ENCODE assay signal across 1 cellular context in the genomic region with DNA sequence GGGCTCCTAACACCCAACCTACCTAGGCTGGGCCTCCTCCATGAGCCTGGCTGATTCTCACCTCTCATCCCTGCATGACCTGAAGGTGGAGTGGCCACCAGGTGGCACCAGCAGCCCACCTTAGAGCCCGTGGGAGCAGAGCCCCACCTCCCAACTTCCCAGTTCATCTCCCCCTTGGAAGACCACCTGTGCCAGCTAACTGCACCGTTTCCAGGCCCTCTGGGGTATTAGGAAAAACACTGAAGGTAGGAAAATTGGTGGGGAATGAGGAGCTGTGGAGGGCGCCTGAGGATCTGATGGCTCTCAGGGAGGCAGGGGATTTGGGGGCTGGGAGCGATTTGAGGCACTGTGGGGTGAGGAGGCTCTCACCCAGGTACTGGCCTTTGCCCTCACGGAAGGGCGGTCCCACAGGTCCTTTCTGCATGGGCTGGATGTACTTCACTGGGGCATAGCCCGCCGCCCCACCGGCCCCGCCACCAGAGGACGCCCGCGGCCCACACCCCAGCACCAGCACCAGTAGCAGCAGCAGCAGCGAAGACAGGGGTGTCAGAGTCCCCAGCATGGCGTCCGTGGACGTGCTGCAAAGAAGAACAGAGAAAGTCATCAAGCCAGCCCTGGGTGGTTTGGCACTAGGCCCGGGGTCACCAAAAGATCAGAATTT.
A peak's percentile ranks its signal among the peaks of the same experiment; 100 is the strongest.
TF ChIP-seq lines count a peak whose summit lies in the region.

No MANE protein-coding gene starts in this region.

TF ChIP-seq in HepG2, 621 proteins besides CTCF, POLR2A, EP300 and RAD21 (continues in another document):
- TF ChIP-seq PREB (CRISPR knock-in tag; IDR thresholded peaks at IDR 0.05) (no peak), ZNF350 (CRISPR knock-in tag; IDR thresholded peaks at IDR 0.05; ENCODE audit: borderline replicate concordance, low read depth) (peak; percentile 54; the same call in 1 of the 2 replicates), ZFX (CRISPR knock-in tag; IDR thresholded peaks at IDR 0.05; ENCODE audit: low read depth) (peak; percentile 73), ZBTB26 (CRISPR knock-in tag; IDR thresholded peaks at IDR 0.05; ENCODE audit: borderline replicate concordance) (peak; percentile 24; the same call in 1 of the 2 replicates), ZNF567 (CRISPR knock-in tag; IDR thresholded peaks at IDR 0.05; ENCODE audit: borderline replicate concordance) (0 out of 2 replicates have a peak, but pooled peaks have one; percentile 42), REPIN1 (CRISPR knock-in tag; IDR thresholded peaks at IDR 0.05; ENCODE audit: borderline replicate concordance, low read depth) (peak; percentile 53; the same call in 1 of the 2 replicates), TFAP4 (IDR thresholded peaks at IDR 0.05; ENCODE audit: borderline replicate concordance, low read depth) (no peak), FOSL2 (CRISPR knock-in tag; IDR thresholded peaks at IDR 0.05) (0 out of 2 replicates have a peak, but pooled peaks have one; percentile 5), TCF12 (IDR thresholded peaks at IDR 0.05) (no peak), TCF12 (CRISPR knock-in tag; IDR thresholded peaks at IDR 0.05) (0 out of 2 replicates have a peak, but pooled peaks have one; percentile 32), TEAD2 (CRISPR knock-in tag; IDR thresholded peaks at IDR 0.05) (no peak), ZNF253 (CRISPR knock-in tag; IDR thresholded peaks at IDR 0.05; ENCODE audit: borderline replicate concordance) (peak; percentile 62; the same call in 1 of the 2 replicates), MEIS1 (CRISPR knock-in tag; IDR thresholded peaks at IDR 0.05; ENCODE audit: borderline replicate concordance) (peak; percentile 54; the same call in 1 of the 2 replicates), BORCS8-MEF2B (CRISPR knock-in tag; IDR thresholded peaks at IDR 0.05) (peak; percentile 57; the same call in 1 of the 2 replicates), ZNF484 (CRISPR knock-in tag; IDR thresholded peaks at IDR 0.05; ENCODE audit: borderline replicate concordance, low read depth) (no peak), MXD4 (CRISPR knock-in tag; IDR thresholded peaks at IDR 0.05) (peak; percentile 44; the same call in 1 of the 2 replicates), ZNF333 (CRISPR knock-in tag; IDR thresholded peaks at IDR 0.05; ENCODE audit: borderline replicate concordance) (0 out of 2 replicates have a peak, but pooled peaks have one; percentile 50), YY1 (IDR thresholded peaks at IDR 0.05; ENCODE audit: insufficient read depth, insufficient replicate concordance, low read depth, low read length) (peak; percentile 15), ZBTB43 (CRISPR knock-in tag; conservative IDR thresholded peaks at IDR 0.05) (no peak), ZNF614 (CRISPR knock-in tag; IDR thresholded peaks at IDR 0.05; ENCODE audit: borderline replicate concordance) (peak; percentile 45; the same call in 1 of the 2 replicates), ZNF501 (CRISPR knock-in tag; IDR thresholded peaks at IDR 0.05) (0 out of 2 replicates have a peak, but pooled peaks have one; percentile 31), GATAD2A (CRISPR knock-in tag; IDR thresholded peaks at IDR 0.05) (no peak), ZNF34 (CRISPR knock-in tag; IDR thresholded peaks at IDR 0.05; ENCODE audit: borderline replicate concordance) (0 out of 2 replicates have a peak, but pooled peaks have one; percentile 63), ZNF768 (CRISPR knock-in tag; IDR thresholded peaks at IDR 0.05) (peak; percentile 57; the same call in 1 of the 2 replicates), ZNF10 (CRISPR knock-in tag; IDR thresholded peaks at IDR 0.05; ENCODE audit: borderline replicate concordance, low read depth) (no peak), ZNF556 (CRISPR knock-in tag; IDR thresholded peaks at IDR 0.05; ENCODE audit: borderline replicate concordance) (no peak), IRF2 (CRISPR knock-in tag; IDR thresholded peaks at IDR 0.05) (0 out of 2 replicates have a peak, but pooled peaks have one; percentile 20), RXRA (CRISPR knock-in tag; IDR thresholded peaks at IDR 0.05) (0 out of 2 replicates have a peak, but pooled peaks have one; percentile 19), SMC3 (IDR thresholded peaks at IDR 0.05; ENCODE audit: low read length) (peak; percentile 86), SOX6 (IDR thresholded peaks at IDR 0.05) (no peak), SOX6 (CRISPR knock-in tag; IDR thresholded peaks at IDR 0.05) (peak; percentile 16; the same call in 1 of the 2 replicates), THRA (CRISPR knock-in tag; IDR thresholded peaks at IDR 0.05; ENCODE audit: borderline replicate concordance) (peak; percentile 39; the same call in 1 of the 2 replicates), SOX5 (CRISPR knock-in tag; IDR thresholded peaks at IDR 0.05; ENCODE audit: borderline replicate concordance) (no peak), SP1 (IDR thresholded peaks at IDR 0.05) (no peak), SP1 (CRISPR knock-in tag; IDR thresholded peaks at IDR 0.05) (0 out of 2 replicates have a peak, but pooled peaks have one; percentile 20), ZNF331 (CRISPR knock-in tag; IDR thresholded peaks at IDR 0.05) (no peak), ELF3 (CRISPR knock-in tag; IDR thresholded peaks at IDR 0.05) (0 out of 2 replicates have a peak, but pooled peaks have one; percentile 18)
- TF ChIP-seq, protein P1, sequence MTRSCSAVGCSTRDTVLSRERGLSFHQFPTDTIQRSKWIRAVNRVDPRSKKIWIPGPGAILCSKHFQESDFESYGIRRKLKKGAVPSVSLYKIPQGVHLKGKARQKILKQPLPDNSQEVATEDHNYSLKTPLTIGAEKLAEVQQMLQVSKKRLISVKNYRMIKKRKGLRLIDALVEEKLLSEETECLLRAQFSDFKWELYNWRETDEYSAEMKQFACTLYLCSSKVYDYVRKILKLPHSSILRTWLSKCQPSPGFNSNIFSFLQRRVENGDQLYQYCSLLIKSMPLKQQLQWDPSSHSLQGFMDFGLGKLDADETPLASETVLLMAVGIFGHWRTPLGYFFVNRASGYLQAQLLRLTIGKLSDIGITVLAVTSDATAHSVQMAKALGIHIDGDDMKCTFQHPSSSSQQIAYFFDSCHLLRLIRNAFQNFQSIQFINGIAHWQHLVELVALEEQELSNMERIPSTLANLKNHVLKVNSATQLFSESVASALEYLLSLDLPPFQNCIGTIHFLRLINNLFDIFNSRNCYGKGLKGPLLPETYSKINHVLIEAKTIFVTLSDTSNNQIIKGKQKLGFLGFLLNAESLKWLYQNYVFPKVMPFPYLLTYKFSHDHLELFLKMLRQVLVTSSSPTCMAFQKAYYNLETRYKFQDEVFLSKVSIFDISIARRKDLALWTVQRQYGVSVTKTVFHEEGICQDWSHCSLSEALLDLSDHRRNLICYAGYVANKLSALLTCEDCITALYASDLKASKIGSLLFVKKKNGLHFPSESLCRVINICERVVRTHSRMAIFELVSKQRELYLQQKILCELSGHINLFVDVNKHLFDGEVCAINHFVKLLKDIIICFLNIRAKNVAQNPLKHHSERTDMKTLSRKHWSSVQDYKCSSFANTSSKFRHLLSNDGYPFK (CRISPR knock-in tag; IDR thresholded peaks at IDR 0.05; ENCODE audit: borderline replicate concordance), result 0 out of 2 replicates have a peak, but pooled peaks have one; percentile 49
- TF ChIP-seq, protein P2, sequence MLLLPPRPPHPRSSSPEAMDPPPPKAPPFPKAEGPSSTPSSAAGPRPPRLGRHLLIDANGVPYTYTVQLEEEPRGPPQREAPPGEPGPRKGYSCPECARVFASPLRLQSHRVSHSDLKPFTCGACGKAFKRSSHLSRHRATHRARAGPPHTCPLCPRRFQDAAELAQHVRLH (CRISPR knock-in tag; IDR thresholded peaks at IDR 0.05; ENCODE audit: borderline replicate concordance, low read depth), result peak; percentile 87; the same call in 1 of the 2 replicates
- TF ChIP-seq, protein P3, sequence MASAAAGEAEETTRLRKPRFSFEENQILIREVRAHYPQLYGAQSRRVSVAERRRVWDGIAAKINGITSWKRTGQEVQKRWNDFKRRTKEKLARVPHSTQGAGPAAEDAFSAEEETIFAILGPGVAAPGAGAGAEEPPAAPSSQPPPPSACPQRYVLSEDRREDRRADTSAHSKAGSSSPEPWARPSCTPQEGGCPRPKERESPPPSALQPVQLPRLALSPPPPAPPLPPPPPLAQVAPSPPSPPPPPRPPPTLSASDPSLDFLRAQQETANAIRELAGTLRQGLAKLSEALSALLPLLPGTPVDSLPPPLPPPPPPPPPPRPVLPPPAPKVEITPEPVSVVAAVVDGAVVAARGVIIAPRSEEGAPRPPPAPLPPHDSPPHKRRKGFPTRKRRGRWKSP (CRISPR knock-in tag; IDR thresholded peaks at IDR 0.05), result 0 out of 2 replicates have a peak, but pooled peaks have one; percentile 46
- TF ChIP-seq, protein P4, sequence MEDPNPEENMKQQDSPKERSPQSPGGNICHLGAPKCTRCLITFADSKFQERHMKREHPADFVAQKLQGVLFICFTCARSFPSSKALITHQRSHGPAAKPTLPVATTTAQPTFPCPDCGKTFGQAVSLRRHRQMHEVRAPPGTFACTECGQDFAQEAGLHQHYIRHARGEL (CRISPR knock-in tag; IDR thresholded peaks at IDR 0.05), result peak; percentile 86; the same call in 1 of the 2 replicates
- TF ChIP-seq, protein P5, sequence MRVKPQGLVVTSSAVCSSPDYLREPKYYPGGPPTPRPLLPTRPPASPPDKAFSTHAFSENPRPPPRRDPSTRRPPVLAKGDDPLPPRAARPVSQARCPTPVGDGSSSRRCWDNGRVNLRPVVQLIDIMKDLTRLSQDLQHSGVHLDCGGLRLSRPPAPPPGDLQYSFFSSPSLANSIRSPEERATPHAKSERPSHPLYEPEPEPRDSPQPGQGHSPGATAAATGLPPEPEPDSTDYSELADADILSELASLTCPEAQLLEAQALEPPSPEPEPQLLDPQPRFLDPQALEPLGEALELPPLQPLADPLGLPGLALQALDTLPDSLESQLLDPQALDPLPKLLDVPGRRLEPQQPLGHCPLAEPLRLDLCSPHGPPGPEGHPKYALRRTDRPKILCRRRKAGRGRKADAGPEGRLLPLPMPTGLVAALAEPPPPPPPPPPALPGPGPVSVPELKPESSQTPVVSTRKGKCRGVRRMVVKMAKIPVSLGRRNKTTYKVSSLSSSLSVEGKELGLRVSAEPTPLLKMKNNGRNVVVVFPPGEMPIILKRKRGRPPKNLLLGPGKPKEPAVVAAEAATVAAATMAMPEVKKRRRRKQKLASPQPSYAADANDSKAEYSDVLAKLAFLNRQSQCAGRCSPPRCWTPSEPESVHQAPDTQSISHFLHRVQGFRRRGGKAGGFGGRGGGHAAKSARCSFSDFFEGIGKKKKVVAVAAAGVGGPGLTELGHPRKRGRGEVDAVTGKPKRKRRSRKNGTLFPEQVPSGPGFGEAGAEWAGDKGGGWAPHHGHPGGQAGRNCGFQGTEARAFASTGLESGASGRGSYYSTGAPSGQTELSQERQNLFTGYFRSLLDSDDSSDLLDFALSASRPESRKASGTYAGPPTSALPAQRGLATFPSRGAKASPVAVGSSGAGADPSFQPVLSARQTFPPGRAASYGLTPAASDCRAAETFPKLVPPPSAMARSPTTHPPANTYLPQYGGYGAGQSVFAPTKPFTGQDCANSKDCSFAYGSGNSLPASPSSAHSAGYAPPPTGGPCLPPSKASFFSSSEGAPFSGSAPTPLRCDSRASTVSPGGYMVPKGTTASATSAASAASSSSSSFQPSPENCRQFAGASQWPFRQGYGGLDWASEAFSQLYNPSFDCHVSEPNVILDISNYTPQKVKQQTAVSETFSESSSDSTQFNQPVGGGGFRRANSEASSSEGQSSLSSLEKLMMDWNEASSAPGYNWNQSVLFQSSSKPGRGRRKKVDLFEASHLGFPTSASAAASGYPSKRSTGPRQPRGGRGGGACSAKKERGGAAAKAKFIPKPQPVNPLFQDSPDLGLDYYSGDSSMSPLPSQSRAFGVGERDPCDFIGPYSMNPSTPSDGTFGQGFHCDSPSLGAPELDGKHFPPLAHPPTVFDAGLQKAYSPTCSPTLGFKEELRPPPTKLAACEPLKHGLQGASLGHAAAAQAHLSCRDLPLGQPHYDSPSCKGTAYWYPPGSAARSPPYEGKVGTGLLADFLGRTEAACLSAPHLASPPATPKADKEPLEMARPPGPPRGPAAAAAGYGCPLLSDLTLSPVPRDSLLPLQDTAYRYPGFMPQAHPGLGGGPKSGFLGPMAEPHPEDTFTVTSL (CRISPR knock-in tag; IDR thresholded peaks at IDR 0.05; ENCODE audit: borderline replicate concordance), result 0 out of 2 replicates have a peak, but pooled peaks have one; percentile 22
